1 cellular context compared by ENCODE assay signal in the genomic region with DNA sequence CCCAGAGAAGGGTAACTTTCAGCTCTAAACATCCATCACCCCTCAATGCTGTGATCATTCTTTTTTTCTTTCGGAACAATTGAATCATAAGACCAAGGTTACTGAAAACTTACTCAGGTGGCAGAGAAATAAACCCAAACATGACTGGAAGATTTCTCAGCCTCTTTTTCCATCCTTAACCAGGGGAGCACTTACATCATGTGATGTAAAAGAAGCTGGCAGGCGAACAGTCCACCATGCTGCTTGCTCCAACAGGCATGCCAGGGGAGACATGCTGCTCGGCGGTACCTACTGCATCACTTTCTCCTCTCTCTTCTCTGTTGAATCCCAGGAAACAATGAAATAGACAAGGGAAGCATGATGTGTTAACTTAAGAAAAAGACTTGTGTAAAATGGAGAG.
TF ChIP-seq lines count a peak whose summit lies in the region.

No MANE protein-coding gene starts in this region.

TF ChIP-seq in IMR-90, 13 proteins besides CTCF, POLR2A, EP300 and RAD21:
- TF ChIP-seq, protein P1, sequence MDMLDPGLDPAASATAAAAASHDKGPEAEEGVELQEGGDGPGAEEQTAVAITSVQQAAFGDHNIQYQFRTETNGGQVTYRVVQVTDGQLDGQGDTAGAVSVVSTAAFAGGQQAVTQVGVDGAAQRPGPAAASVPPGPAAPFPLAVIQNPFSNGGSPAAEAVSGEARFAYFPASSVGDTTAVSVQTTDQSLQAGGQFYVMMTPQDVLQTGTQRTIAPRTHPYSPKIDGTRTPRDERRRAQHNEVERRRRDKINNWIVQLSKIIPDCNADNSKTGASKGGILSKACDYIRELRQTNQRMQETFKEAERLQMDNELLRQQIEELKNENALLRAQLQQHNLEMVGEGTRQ (IDR thresholded peaks at IDR 0.05; ENCODE audit: low read depth, low read length), result no peak
- no peak for TF ChIP-seq NFE2L2 (IDR thresholded peaks at IDR 0.05; ENCODE audit: low read depth, low read length)
- no peak for TF ChIP-seq RFX5 (IDR thresholded peaks at IDR 0.05; ENCODE audit: low read depth, low read length)
- TF ChIP-seq MAFK (IDR thresholded peaks at IDR 0.05; ENCODE audit: low read depth, low read length), result no peak
- no peak for TF ChIP-seq CHD1 (IDR thresholded peaks at IDR 0.05; ENCODE audit: low read depth, low read length)
- no peak for TF ChIP-seq MXI1 (IDR thresholded peaks at IDR 0.05; ENCODE audit: borderline replicate concordance, low read depth, low read length)
- TF ChIP-seq CEBPB (IDR thresholded peaks at IDR 0.05; ENCODE audit: low read depth, low read length), result no peak
- no peak for TF ChIP-seq FOS (IDR thresholded peaks at IDR 0.05; ENCODE audit: low read depth, low read length)
- no peak for TF ChIP-seq SMC3 (IDR thresholded peaks at IDR 0.05; ENCODE audit: low read depth, low read length)
- TF ChIP-seq MAZ (IDR thresholded peaks at IDR 0.05; ENCODE audit: borderline replicate concordance, low read depth, low read length), result no peak
- TF ChIP-seq RCOR1 (IDR thresholded peaks at IDR 0.05; ENCODE audit: insufficient replicate concordance, low read length), result no peak
- TF ChIP-seq, protein P2, sequence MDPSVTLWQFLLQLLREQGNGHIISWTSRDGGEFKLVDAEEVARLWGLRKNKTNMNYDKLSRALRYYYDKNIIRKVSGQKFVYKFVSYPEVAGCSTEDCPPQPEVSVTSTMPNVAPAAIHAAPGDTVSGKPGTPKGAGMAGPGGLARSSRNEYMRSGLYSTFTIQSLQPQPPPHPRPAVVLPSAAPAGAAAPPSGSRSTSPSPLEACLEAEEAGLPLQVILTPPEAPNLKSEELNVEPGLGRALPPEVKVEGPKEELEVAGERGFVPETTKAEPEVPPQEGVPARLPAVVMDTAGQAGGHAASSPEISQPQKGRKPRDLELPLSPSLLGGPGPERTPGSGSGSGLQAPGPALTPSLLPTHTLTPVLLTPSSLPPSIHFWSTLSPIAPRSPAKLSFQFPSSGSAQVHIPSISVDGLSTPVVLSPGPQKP (IDR thresholded peaks at IDR 0.05; ENCODE audit: borderline replicate concordance, low read depth, low read length), result no peak
- no peak for TF ChIP-seq BHLHE40 (IDR thresholded peaks at IDR 0.05; ENCODE audit: low read depth, low read length)
TF ChIP-seq in IMR-90: peak in this region for 0.
